8 cellular contexts compared by ENCODE assay signal in the genomic region with DNA sequence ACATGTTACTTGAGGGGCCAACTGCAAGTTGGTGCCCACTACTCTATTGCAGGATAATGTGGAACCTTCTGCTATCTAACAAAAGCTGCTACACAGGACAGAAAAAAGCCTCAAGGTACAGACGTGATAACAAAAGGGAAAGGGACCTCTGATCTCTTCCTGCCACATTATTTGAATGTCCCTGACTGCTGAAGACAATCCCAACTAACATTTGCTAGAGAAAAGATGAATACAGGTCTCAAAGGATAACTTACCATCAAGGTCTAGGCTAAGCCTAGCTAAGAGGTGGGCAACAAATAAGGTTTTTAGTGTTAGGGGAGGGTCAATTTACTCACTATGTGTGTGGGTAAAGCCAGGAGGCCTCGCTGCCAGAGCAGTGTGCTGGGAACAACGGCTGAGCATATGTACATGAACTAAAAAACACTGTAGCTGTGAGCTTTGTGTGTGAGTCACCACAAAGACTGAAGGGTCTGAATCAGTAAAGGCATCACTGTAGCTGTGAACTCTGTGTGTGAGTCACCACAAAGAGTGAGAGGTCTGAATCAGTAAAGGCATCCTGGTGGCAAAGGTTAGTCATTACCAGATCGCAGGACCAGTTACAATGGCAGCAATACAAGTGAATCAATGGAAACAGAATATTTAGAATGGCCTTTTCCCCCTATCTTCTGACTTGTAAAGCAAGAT.
DNase-seq lines count a peak whose midpoint lies in the region; ATAC-seq and FAIRE-seq lines count a peak whose summit lies in the region.

No MANE protein-coding gene starts in this region.

- peak; percentile 42 for FAIRE-seq in GM18507 (lab: Jason Lieb, UNC)

- peaks cover 5% of the 10 kb centered on the region for H3K27me3 Mint-ChIP-seq in T-helper 17 cell

- no peaks in the 10 kb centered on the region for H3K36me3 Mint-ChIP-seq in T-helper 17 cell (ENCODE audit: low read depth)

- ATAC-seq in HG03139 (IDR thresholded peaks at IDR 0.05; ENCODE audit: unreplicated experiment) (peak; percentile 98), T-helper 17 cell (peak; percentile 79), HG03095 (IDR thresholded peaks at IDR 0.05; ENCODE audit: unreplicated experiment) (no peak), HG02623 (IDR thresholded peaks at IDR 0.05; ENCODE audit: unreplicated experiment) (no peak)

- H3K27ac Mint-ChIP-seq in T-helper 17 cell: no peak overlapping the region

- no peaks in the 10 kb centered on the region for H3K9me3 ChIP-seq in T-helper 17 cell (ENCODE audit: control insufficient read depth, low read length, poor library complexity, severe bottlenecking)

- DNase-seq in GM18507 (ENCODE audit: extremely low spot score, insufficient read length, low read depth) (no peak), T-helper 17 cell (no peak), smooth muscle cell of the brain vasculature (ENCODE audit: low read depth, low spot score) (peak; percentile 45), T-helper 9 cell (no peak)
- peak; percentile 4 for DNase-seq in effector CD8-positive, alpha-beta T cell (lab: John Stamatoyannopoulos, UW)

- H3K4me3 Mint-ChIP-seq in T-helper 17 cell: no peak overlapping the region

- H3K4me1 Mint-ChIP-seq in T-helper 17 cell: peaks cover 4% of the 10 kb centered on the region

Comparison
In these comparisons a context has a peak if more than half of its experiments do, and no peak if none do; other contexts are left out.
1. DNase-seq: peak in effector CD8-positive, alpha-beta T cell (single experiment) and smooth muscle cell of the brain vasculature (single experiment); none in GM18507 (single experiment), T-helper 17 cell (0 of 3) and T-helper 9 cell (single experiment).
2. ATAC-seq: peak in HG03139 (single experiment) and T-helper 17 cell (single experiment); none in HG03095 (single experiment) and HG02623 (single experiment).